In genomic region chr6:138593100-138593877, GRCh38 we compare ENCODE assay signal across 1 cellular context.
A peak's percentile ranks its signal among the peaks of the same experiment; 100 is the strongest.
TF ChIP-seq lines count a peak whose summit lies in the region.

No MANE protein-coding gene starts in this region.

TF ChIP-seq in HepG2, 621 proteins besides CTCF, POLR2A, EP300 and RAD21 (continued from another document and continues in another):
- TF ChIP-seq, protein P1, sequence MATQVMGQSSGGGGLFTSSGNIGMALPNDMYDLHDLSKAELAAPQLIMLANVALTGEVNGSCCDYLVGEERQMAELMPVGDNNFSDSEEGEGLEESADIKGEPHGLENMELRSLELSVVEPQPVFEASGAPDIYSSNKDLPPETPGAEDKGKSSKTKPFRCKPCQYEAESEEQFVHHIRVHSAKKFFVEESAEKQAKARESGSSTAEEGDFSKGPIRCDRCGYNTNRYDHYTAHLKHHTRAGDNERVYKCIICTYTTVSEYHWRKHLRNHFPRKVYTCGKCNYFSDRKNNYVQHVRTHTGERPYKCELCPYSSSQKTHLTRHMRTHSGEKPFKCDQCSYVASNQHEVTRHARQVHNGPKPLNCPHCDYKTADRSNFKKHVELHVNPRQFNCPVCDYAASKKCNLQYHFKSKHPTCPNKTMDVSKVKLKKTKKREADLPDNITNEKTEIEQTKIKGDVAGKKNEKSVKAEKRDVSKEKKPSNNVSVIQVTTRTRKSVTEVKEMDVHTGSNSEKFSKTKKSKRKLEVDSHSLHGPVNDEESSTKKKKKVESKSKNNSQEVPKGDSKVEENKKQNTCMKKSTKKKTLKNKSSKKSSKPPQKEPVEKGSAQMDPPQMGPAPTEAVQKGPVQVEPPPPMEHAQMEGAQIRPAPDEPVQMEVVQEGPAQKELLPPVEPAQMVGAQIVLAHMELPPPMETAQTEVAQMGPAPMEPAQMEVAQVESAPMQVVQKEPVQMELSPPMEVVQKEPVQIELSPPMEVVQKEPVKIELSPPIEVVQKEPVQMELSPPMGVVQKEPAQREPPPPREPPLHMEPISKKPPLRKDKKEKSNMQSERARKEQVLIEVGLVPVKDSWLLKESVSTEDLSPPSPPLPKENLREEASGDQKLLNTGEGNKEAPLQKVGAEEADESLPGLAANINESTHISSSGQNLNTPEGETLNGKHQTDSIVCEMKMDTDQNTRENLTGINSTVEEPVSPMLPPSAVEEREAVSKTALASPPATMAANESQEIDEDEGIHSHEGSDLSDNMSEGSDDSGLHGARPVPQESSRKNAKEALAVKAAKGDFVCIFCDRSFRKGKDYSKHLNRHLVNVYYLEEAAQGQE (IDR thresholded peaks at IDR 0.05; ENCODE audit: borderline replicate concordance in 1 of 2, low read depth in 1 of 2, low read length in 2 of 2) = no peak; a peak in 1 of 4 replicates
- TF ChIP-seq ZNF451 (CRISPR knock-in tag; IDR thresholded peaks at IDR 0.05) = no peak
- TF ChIP-seq RFXANK (CRISPR knock-in tag; IDR thresholded peaks at IDR 0.05) = peak; percentile 52; the same call in 1 of the 2 replicates
- TF ChIP-seq REL (CRISPR knock-in tag; conservative IDR thresholded peaks at IDR 0.05) = no peak
- TF ChIP-seq, protein P2, sequence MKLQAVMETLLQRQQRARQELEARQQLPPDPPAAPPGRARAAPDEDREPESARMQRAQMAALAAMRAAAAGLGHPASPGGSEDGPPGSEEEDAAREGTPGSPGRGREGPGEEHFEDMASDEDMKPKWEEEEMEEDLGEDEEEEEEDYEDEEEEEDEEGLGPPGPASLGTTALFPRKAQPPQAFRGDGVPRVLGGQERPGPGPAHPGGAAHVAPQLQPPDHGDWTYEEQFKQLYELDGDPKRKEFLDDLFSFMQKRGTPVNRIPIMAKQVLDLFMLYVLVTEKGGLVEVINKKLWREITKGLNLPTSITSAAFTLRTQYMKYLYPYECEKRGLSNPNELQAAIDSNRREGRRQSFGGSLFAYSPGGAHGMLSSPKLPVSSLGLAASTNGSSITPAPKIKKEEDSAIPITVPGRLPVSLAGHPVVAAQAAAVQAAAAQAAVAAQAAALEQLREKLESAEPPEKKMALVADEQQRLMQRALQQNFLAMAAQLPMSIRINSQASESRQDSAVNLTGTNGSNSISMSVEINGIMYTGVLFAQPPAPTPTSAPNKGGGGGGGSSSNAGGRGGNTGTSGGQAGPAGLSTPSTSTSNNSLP (IDR thresholded peaks at IDR 0.05; ENCODE audit: low read depth, low read length) = peak; percentile 67; the same call in 1 of the 2 replicates
- no peak for TF ChIP-seq SMAD1 (CRISPR knock-in tag; IDR thresholded peaks at IDR 0.05; ENCODE audit: borderline replicate concordance, low read depth)
- no peak for TF ChIP-seq ZNF383 (CRISPR knock-in tag; IDR thresholded peaks at IDR 0.05; ENCODE audit: borderline replicate concordance)
- no peak for TF ChIP-seq ZNF619 (CRISPR knock-in tag; IDR thresholded peaks at IDR 0.05)
- TF ChIP-seq POGZ (CRISPR knock-in tag; IDR thresholded peaks at IDR 0.05) = peak; percentile 75
- no peak for TF ChIP-seq ZNF770 (CRISPR knock-in tag; IDR thresholded peaks at IDR 0.05)
- no peak for TF ChIP-seq ZNF362 (CRISPR knock-in tag; IDR thresholded peaks at IDR 0.05; ENCODE audit: borderline replicate concordance)
- TF ChIP-seq ATM (IDR thresholded peaks at IDR 0.05; ENCODE audit: borderline replicate concordance) = no peak
- no peak for TF ChIP-seq KLF12 (CRISPR knock-in tag; IDR thresholded peaks at IDR 0.05; ENCODE audit: borderline replicate concordance)
- TF ChIP-seq PTBP1 (IDR thresholded peaks at IDR 0.05; ENCODE audit: low read depth, low read length, poor library complexity, severe bottlenecking) = no peak
- TF ChIP-seq TRIM22 (IDR thresholded peaks at IDR 0.05) = no peak
- TF ChIP-seq TMF1 (CRISPR knock-in tag; IDR thresholded peaks at IDR 0.05; ENCODE audit: low read depth) = no peak
- TF ChIP-seq MAX (IDR thresholded peaks at IDR 0.05) = no peak
- TF ChIP-seq ZFP62 (CRISPR knock-in tag; IDR thresholded peaks at IDR 0.05) = no peak
- TF ChIP-seq, protein P3, sequence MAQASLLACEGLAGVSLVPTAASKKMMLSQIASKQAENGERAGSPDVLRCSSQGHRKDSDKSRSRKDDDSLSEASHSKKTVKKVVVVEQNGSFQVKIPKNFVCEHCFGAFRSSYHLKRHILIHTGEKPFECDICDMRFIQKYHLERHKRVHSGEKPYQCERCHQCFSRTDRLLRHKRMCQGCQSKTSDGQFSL (CRISPR knock-in tag; IDR thresholded peaks at IDR 0.05) = no peak
- no peak for TF ChIP-seq ZSCAN20 (CRISPR knock-in tag; IDR thresholded peaks at IDR 0.05; ENCODE audit: borderline replicate concordance)
- TF ChIP-seq BHLHE40 (IDR thresholded peaks at IDR 0.05; ENCODE audit: low read length) = peak; percentile 75
- no peak for TF ChIP-seq NFE2 (CRISPR knock-in tag; IDR thresholded peaks at IDR 0.05)
- peak; percentile 65 for TF ChIP-seq ISL2 (CRISPR knock-in tag; IDR thresholded peaks at IDR 0.05)
- TF ChIP-seq SRSF4 (IDR thresholded peaks at IDR 0.05; ENCODE audit: low read depth, low read length, poor library complexity, severe bottlenecking) = no peak
- peak; percentile 72 for TF ChIP-seq TEAD3 (CRISPR knock-in tag; optimal IDR thresholded peaks at IDR 0.05; ENCODE audit: borderline replicate concordance)
- no peak for TF ChIP-seq ZNF776 (CRISPR knock-in tag; IDR thresholded peaks at IDR 0.05)
- no peak for TF ChIP-seq NFYB (CRISPR knock-in tag; IDR thresholded peaks at IDR 0.05)
- peak; percentile 88 for TF ChIP-seq PPARG (CRISPR knock-in tag; conservative IDR thresholded peaks at IDR 0.05)
- no peak; the same call in 1 of the 2 replicates for TF ChIP-seq ZNF256 (CRISPR knock-in tag; conservative IDR thresholded peaks at IDR 0.05)
- TF ChIP-seq ZMYM4 (CRISPR knock-in tag; IDR thresholded peaks at IDR 0.05) = no peak
- no peak for TF ChIP-seq DMTF1 (CRISPR knock-in tag; IDR thresholded peaks at IDR 0.05)
- 0 out of 2 replicates have a peak, but pooled peaks have one; percentile 61 for TF ChIP-seq HMG20B (CRISPR knock-in tag; conservative IDR thresholded peaks at IDR 0.05)
- no peak for TF ChIP-seq ZNF407 (CRISPR knock-in tag; IDR thresholded peaks at IDR 0.05; ENCODE audit: not compliant biosample characterization)
- TF ChIP-seq NFYC (CRISPR knock-in tag; IDR thresholded peaks at IDR 0.05) = no peak
- TF ChIP-seq POGK (CRISPR knock-in tag; conservative IDR thresholded peaks at IDR 0.05) = peak; percentile 46; the same call in 1 of the 2 replicates
